Comparison of ENCODE assay signal across 28 cellular contexts in the genomic region with DNA sequence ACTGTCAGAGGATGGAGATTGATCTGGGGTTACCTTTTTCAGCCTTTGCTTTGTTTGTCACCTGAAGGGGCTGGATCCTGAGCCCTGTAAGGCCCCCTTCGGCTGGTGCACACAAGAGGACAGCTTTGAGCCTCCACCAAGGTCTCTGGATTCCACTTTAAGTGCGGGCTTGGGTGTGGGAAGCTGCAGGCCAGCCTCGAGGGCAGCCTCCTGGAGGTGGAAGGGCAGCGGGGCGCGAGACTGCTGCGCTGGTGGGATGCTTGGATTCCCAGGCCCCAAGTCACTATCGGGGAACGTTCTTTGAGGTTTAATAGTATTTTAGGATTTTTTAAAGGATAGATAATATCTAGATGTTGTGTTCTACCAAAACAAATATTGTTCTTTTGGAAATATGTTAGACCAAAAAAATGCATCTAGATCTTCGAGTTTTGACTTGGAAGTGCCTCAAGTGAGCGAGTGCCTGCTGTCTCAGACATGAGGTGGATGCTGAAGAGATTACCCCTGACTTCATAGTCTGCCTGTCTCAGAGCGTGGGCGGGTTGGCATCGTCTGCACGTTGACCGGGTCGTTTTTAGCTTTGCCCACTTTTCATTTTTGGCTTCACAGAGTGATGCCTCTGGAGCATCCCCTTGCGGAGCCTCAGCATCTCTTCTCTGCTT.
DNase-seq lines count a peak whose midpoint lies in the region; ATAC-seq, FAIRE-seq and TF ChIP-seq lines count a peak whose summit lies in the region.
"Had no signal": no experiment of that assay in that cellular context is flagged by ENCODE, and none has a peak within 500 bp of the region (broad histone marks: within the 10 kb centered on the region; RNA-seq: fewer than 3 reads in every experiment).

No MANE protein-coding gene starts in this region.

- no peak overlapping the region for H3K4me3 Mint-ChIP-seq in astrocyte (ENCODE audit: unreplicated experiment)
- H3K4me3 Mint-ChIP-seq: activated naive CD4-positive, alpha-beta T cell treated with anti-CD3 and anti-CD28 coated beads for 36 hours; stimulated activated memory B cell treated with anti-CD40 and anti-IgM and Interleukin-4, amounts not matched to agents 10 μg/mL and 1 μg/mL and 100 μg/mL, for 72 hours had no signal

- H3K9me3 ChIP-seq in astrocyte (ENCODE audit: insufficient read depth, low read depth, low read length) (no peaks in the 10 kb centered on the region), osteoblast (ENCODE audit: low read depth, low read length) (no peaks in the 10 kb centered on the region)
- H3K9me3 ChIP-seq: heart right ventricle, prostate gland had no signal

- H4K20me1 ChIP-seq in astrocyte (ENCODE audit: insufficient read depth, low read length) = peaks cover 82% of the 10 kb centered on the region
- H4K20me1 ChIP-seq in osteoblast (ENCODE audit: insufficient read depth, low read length) = peaks cover 22% of the 10 kb centered on the region

- no peak overlapping the region for H3K27ac Mint-ChIP-seq in astrocyte (ENCODE audit: unreplicated experiment)
- H3K27ac Mint-ChIP-seq: activated naive CD4-positive, alpha-beta T cell treated with anti-CD3 and anti-CD28 coated beads for 36 hours; stimulated activated memory B cell treated with anti-CD40 and anti-IgM and Interleukin-4, amounts not matched to agents 10 μg/mL and 1 μg/mL and 100 μg/mL, for 72 hours had no signal

- H3K27me3 Mint-ChIP-seq in astrocyte (ENCODE audit: low read depth, unreplicated experiment) = no peaks in the 10 kb centered on the region

- H3K4me1 ChIP-seq in ACC112 (ENCODE audit: control insufficient read depth, insufficient read depth, low read length, unreplicated experiment) (peaks cover 29% of the 10 kb centered on the region), astrocyte (ENCODE audit: insufficient read depth, low read length) (peaks cover 22% of the 10 kb centered on the region), osteoblast (ENCODE audit: insufficient read depth, low read length) (peaks cover 37% of the 10 kb centered on the region)

- DNase-seq in astrocyte (ENCODE audit: low read depth) (peak; percentile 42), fibroblast of mammary gland (ENCODE audit: low read depth) (peak; percentile 36), osteoblast (ENCODE audit: insufficient read length, low spot score, missing footprints) (no peak), T-helper 9 cell (no peak), HPDE6-E6E7 (ENCODE audit: extremely low spot score) (no peak)
- no peak for DNase-seq in stimulated activated CD4-positive, alpha-beta T cell treated with anti-CD3 and anti-CD28 coated beads, Interleukin-2, amount 100 ng/mL, for 24 hours
- DNase-seq: activated CD4-positive, alpha-beta T cell treated with anti-CD3 and anti-CD28 coated beads for 4 hours; activated naive CD4-positive, alpha-beta T cell treated with anti-CD3 and anti-CD28 coated beads for 36 hours; activated T-cell treated with anti-CD3 and anti-CD28 coated beads, Interleukin-2, amount 50 U/mL, for 48 hours; COR-L47; DMS79; NCI-H1092; NCI-H2029 treated with DMSO at 0.1 percent for 48 hours; NCI-H345; OCI-M1; SHP77 treated with DMSO at 0.1 percent for 48 hours; small intestine had no signal

- no peak for FAIRE-seq in astrocyte (lab: Jason Lieb, UNC)
- FAIRE-seq: A204.1, colon, HepG2, small intestine, TTC549 had no signal

- TF ChIP-seq CTCF in astrocyte (IDR thresholded peaks at IDR 0.05; ENCODE audit: insufficient read depth, low read depth, low read length) (no peak), fibroblast of mammary gland (conservative IDR thresholded peaks at IDR 0.05; ENCODE audit: control insufficient read depth, insufficient read depth, low read depth, low read length) (no peak), osteoblast (IDR thresholded peaks at IDR 0.05; ENCODE audit: extremely low read depth, low read depth, low read length) (no peak)

- H3K36me3 ChIP-seq in ACC112 (ENCODE audit: insufficient read depth, low read length) (no peaks in the 10 kb centered on the region), astrocyte (ENCODE audit: insufficient read depth, low read length) (no peaks in the 10 kb centered on the region), osteoblast (ENCODE audit: insufficient read depth, low read length) (no peaks in the 10 kb centered on the region)
- H3K36me3 ChIP-seq: BLaER1, heart right ventricle, prostate gland had no signal

- H3K9me3 Mint-ChIP-seq in astrocyte (ENCODE audit: unreplicated experiment) = peaks cover 2% of the 10 kb centered on the region

- H3K36me3 Mint-ChIP-seq in astrocyte (ENCODE audit: low read depth, unreplicated experiment) = peaks cover 11% of the 10 kb centered on the region
- H3K36me3 Mint-ChIP-seq: stimulated activated memory B cell treated with anti-CD40 and anti-IgM and Interleukin-4, amounts not matched to agents 10 μg/mL and 1 μg/mL and 100 μg/mL, for 72 hours had no signal

- no peak overlapping the region for H3K9ac ChIP-seq in astrocyte (ENCODE audit: low read length)
- H3K9ac ChIP-seq: BLaER1 had no signal

- H3K79me2 ChIP-seq in ACC112 (ENCODE audit: control insufficient read depth, insufficient read depth, low read length, unreplicated experiment) (peaks cover 48% of the 10 kb centered on the region), astrocyte (ENCODE audit: insufficient read depth, low read length) (peaks cover 19% of the 10 kb centered on the region), osteoblast (ENCODE audit: insufficient read depth, low read length) (peaks cover 62% of the 10 kb centered on the region)

- H3K27ac ChIP-seq in ACC112 (ENCODE audit: low read depth, low read length) (0 out of 2 replicates have a peak overlapping the region, but pooled peaks have one; percentile 30), astrocyte (ENCODE audit: low read depth, low read length) (no peak overlapping the region), osteoblast (ENCODE audit: low read depth, low read length) (peak overlapping the region; percentile 76)
- H3K27ac ChIP-seq: BLaER1 had no signal

- H3K27me3 ChIP-seq in ACC112 (ENCODE audit: insufficient read depth, low read length) = no peaks in the 10 kb centered on the region
- H3K27me3 ChIP-seq in astrocyte (ENCODE audit: insufficient read depth, low read length) = peaks cover 3% of the 10 kb centered on the region
- no peaks in the 10 kb centered on the region for H3K27me3 ChIP-seq in osteoblast (ENCODE audit: insufficient read depth, low read length)
- H3K27me3 ChIP-seq: BLaER1, heart right ventricle had no signal

- H3K4me1 Mint-ChIP-seq in astrocyte (ENCODE audit: low read depth, unreplicated experiment) = peaks cover 17% of the 10 kb centered on the region
- H3K4me1 Mint-ChIP-seq: stimulated activated memory B cell treated with anti-CD40 and anti-IgM and Interleukin-4, amounts not matched to agents 10 μg/mL and 1 μg/mL and 100 μg/mL, for 72 hours had no signal

- H2AFZ ChIP-seq in ACC112 (ENCODE audit: low read length, unreplicated experiment) (no peak overlapping the region), astrocyte (ENCODE audit: low read depth, low read length) (no peak overlapping the region), osteoblast (ENCODE audit: low read length) (no peak overlapping the region)

- H3K4me2 ChIP-seq in astrocyte (ENCODE audit: low read length) (no peak overlapping the region), osteoblast (ENCODE audit: insufficient read depth, low read length) (peak overlapping the region; percentile 26)
- H3K4me2 ChIP-seq: BLaER1 had no signal

- no peak for ATAC-seq in HG03460 (IDR thresholded peaks at IDR 0.05; ENCODE audit: unreplicated experiment)
- ATAC-seq: HepG2; left lobe of liver; stimulated activated memory B cell treated with anti-CD40 and anti-IgM and Interleukin-4, amounts not matched to agents 10 μg/mL and 1 μg/mL and 100 μg/mL, for 72 hours had no signal

- H3K4me3 ChIP-seq in ACC112 (ENCODE audit: low read depth, low read length) (no peak overlapping the region), astrocyte (ENCODE audit: insufficient read depth, low read depth, low read length) (no peak overlapping the region), fibroblast of mammary gland (ENCODE audit: control insufficient read depth, low read depth, low read length) (no peak overlapping the region), osteoblast (ENCODE audit: insufficient read depth, low read length) (no peak overlapping the region)
- H3K4me3 ChIP-seq: BLaER1, heart right ventricle, prostate gland had no signal

Comparison
In these comparisons a context has a peak if more than half of its experiments do, and no peak if none do; other contexts are left out.
1. DNase-seq: peak in astrocyte (single experiment) and fibroblast of mammary gland (single experiment); none in osteoblast (single experiment), T-helper 9 cell (single experiment), HPDE6-E6E7 (single experiment) and stimulated activated CD4-positive, alpha-beta T cell treated with anti-CD3 and anti-CD28 coated beads, Interleukin-2, amount 100 ng/mL, for 24 hours (0 of 2).